ENCODE assay signal across 7 cellular contexts in genomic region chr14:100851586-100851916, GRCh38. TPM values are rescaled to one million over a fixed set of nuclear protein-coding genes. Genes with fewer than 3 reads are reported as not detected.
"Had no signal": no experiment of that assay in that cellular context is flagged by ENCODE, and none has a peak within 500 bp of the region (broad histone marks: within the 10 kb centered on the region; RNA-seq: fewer than 3 reads in every experiment).

No MANE protein-coding gene starts in this region.

- H3K36me3 ChIP-seq: breast epithelium had no signal

- H3K9me3 ChIP-seq: breast epithelium had no signal

- H3K4me3 ChIP-seq: breast epithelium, SK-N-MC had no signal

- H3K27me3 ChIP-seq: breast epithelium had no signal

- H3K27ac ChIP-seq: breast epithelium, SK-N-MC had no signal

- H3K4me1 ChIP-seq: breast epithelium had no signal

RNA-seq across cellular contexts. Expression of gene MEG3, which starts 25.6 kb away (rescaled TPM):
- total RNA-seq: activated CD8-positive, alpha-beta T cell treated with anti-CD3 and anti-CD28 coated beads for 36 hours; activated naive CD8-positive, alpha-beta T cell treated with anti-CD3 and anti-CD28 coated beads, Interleukin-2, amount 10 ng/mL, durations not matched to agents 7 days and 5 days; PC-3 had no signal

RNA-seq across cellular contexts. Expression of gene RTL1, which starts 52.0 kb away (rescaled TPM):
- total RNA-seq: activated CD8-positive, alpha-beta T cell treated with anti-CD3 and anti-CD28 coated beads for 36 hours; activated naive CD8-positive, alpha-beta T cell treated with anti-CD3 and anti-CD28 coated beads, Interleukin-2, amount 10 ng/mL, durations not matched to agents 7 days and 5 days; aorta; breast epithelium; PC-3; T-cell had no signal
- polyA plus RNA-seq: aorta had no signal
